In genomic region chr4:112296949-112297483, GRCh38 we compare ENCODE assay signal across 8 cellular contexts. TPM values are rescaled to one million over a fixed set of nuclear protein-coding genes. Genes with fewer than 3 reads are reported as not detected.
DNase-seq lines count a peak whose midpoint lies in the region; ATAC-seq, FAIRE-seq and TF ChIP-seq lines count a peak whose summit lies in the region.

ALPK1 (plus strand) TSS chr4:112297369.

- peak within 1 kb of the TSS; percentile 95 for H2AFZ ChIP-seq in keratinocyte (ENCODE audit: control insufficient read depth, low read length)

- peaks cover 28% of the 10 kb centered on the region for H3K4me1 Mint-ChIP-seq in activated T-cell treated with anti-CD3 and anti-CD28 coated beads, Interleukin-2, amount 50 U/mL, for 4 hours (ENCODE audit: low read depth)
- H3K4me1 Mint-ChIP-seq in stimulated activated naive CD8-positive, alpha-beta T cell treated with anti-CD3 and anti-CD28 coated beads, Interleukin-15, Interleukin-2, amounts not matched to agents 100 ng/mL and 50 ng/mL, for 24 hours (ENCODE audit: low read depth), result peaks cover 27% of the 10 kb centered on the region

- peak within 1 kb of the TSS; percentile 68 for H3K4me2 ChIP-seq in keratinocyte (ENCODE audit: control insufficient read depth, extremely low read depth, insufficient read depth, low read depth, low read length)

- H3K27me3 Mint-ChIP-seq in activated T-cell treated with anti-CD3 and anti-CD28 coated beads, Interleukin-2, amount 50 U/mL, for 4 hours (ENCODE audit: low read depth), result no peaks in the 10 kb centered on the region
- no peaks in the 10 kb centered on the region for H3K27me3 Mint-ChIP-seq in stimulated activated naive CD8-positive, alpha-beta T cell treated with anti-CD3 and anti-CD28 coated beads, Interleukin-15, Interleukin-2, amounts not matched to agents 100 ng/mL and 50 ng/mL, for 24 hours

- H3K36me3 ChIP-seq in keratinocyte (ENCODE audit: control insufficient read depth in 2 of 2, extremely low read depth in 1 of 2, insufficient read depth in 2 of 2, low read length in 2 of 2), result no peaks in the 10 kb centered on the region

- peak within 1 kb of the TSS; percentile 74 for H3K9ac ChIP-seq in keratinocyte (ENCODE audit: control insufficient read depth, extremely low read depth, insufficient read depth, low read length)

- peak within 1 kb of the TSS; percentile 79 for H3K4me3 Mint-ChIP-seq in activated T-cell treated with anti-CD3 and anti-CD28 coated beads, Interleukin-2, amount 50 U/mL, for 4 hours
- peak within 1 kb of the TSS; percentile 79 for H3K4me3 Mint-ChIP-seq in stimulated activated naive CD8-positive, alpha-beta T cell treated with anti-CD3 and anti-CD28 coated beads, Interleukin-15, Interleukin-2, amounts not matched to agents 100 ng/mL and 50 ng/mL, for 24 hours

- dilution Hi-C loops in keratinocyte (cut with MboI; ENCODE audit: extremely low pct_ligation_motif_present, low sequenced_read_pairs), result no loop called here

- TF ChIP-seq CTCF in keratinocyte (optimal IDR thresholded peaks at IDR 0.05 in 1 of 3, IDR thresholded peaks at IDR 0.05 in 1 of 3, conservative IDR thresholded peaks at IDR 0.05 in 1 of 3; ENCODE audit: extremely low read depth in 1 of 3, insufficient read depth in 2 of 3, low read length in 3 of 3), result no peak

- DNase-seq in activated T-cell treated with anti-CD3 and anti-CD28 coated beads, Interleukin-2, amount 50 U/mL, for 4 hours, result no peak
- DNase-seq in activated T-cell treated with anti-CD3 and anti-CD28 coated beads for 4 hours (no peak), NCI-H2171 treated with DMSO at 0.1 percent for 48 hours (lab: John Stamatoyannopoulos, UW) (peak; percentile 45), amniotic stem cell (lab: John Stamatoyannopoulos, UW) (peak; percentile 80), keratinocyte (ENCODE audit: low read depth, low spot score) (no peak)
- DNase-seq in effector CD4-positive, alpha-beta T cell, result no peak

- H4K20me1 ChIP-seq in keratinocyte (ENCODE audit: control insufficient read depth, extremely low read depth, insufficient read depth, low read length), result no peaks in the 10 kb centered on the region

- peak; percentile 81 to 85 for ATAC-seq in activated T-cell treated with anti-CD3 and anti-CD28 coated beads, Interleukin-2, amount 50 U/mL, for 4 hours
- peak; percentile 87 for ATAC-seq in HG02798 (IDR thresholded peaks at IDR 0.05; ENCODE audit: poor library complexity, unreplicated experiment)

- peak within 1 kb of the TSS; percentile 41 to 84 (median 76) for H3K4me3 ChIP-seq in keratinocyte (ENCODE audit: control insufficient read depth in 2 of 3, extremely low read depth in 1 of 3, insufficient read depth in 2 of 3, low read depth in 1 of 3, low read length in 3 of 3)

- no peaks in the 10 kb centered on the region for H3K79me2 ChIP-seq in keratinocyte (ENCODE audit: control insufficient read depth, insufficient read depth, low read length)

- H3K36me3 Mint-ChIP-seq in activated T-cell treated with anti-CD3 and anti-CD28 coated beads, Interleukin-2, amount 50 U/mL, for 4 hours (ENCODE audit: insufficient read depth), result no peaks in the 10 kb centered on the region
- no peaks in the 10 kb centered on the region for H3K36me3 Mint-ChIP-seq in stimulated activated naive CD8-positive, alpha-beta T cell treated with anti-CD3 and anti-CD28 coated beads, Interleukin-15, Interleukin-2, amounts not matched to agents 100 ng/mL and 50 ng/mL, for 24 hours (ENCODE audit: low read depth)

- peak; percentile 79 for FAIRE-seq in keratinocyte (lab: Jason Lieb, UNC)

- H3K27ac ChIP-seq in keratinocyte (ENCODE audit: control insufficient read depth, insufficient read depth, low read length), result peak within 1 kb of the TSS; percentile 76

- H3K9me1 ChIP-seq in keratinocyte (ENCODE audit: control insufficient read depth, extremely low read depth, insufficient read depth, low read length), result no peaks in the 10 kb centered on the region

- H3K27me3 ChIP-seq in keratinocyte (ENCODE audit: control insufficient read depth, extremely low read depth, insufficient read depth, low read length), result no peaks in the 10 kb centered on the region

- peaks cover 10% of the 10 kb centered on the region for H3K4me1 ChIP-seq in keratinocyte (ENCODE audit: control insufficient read depth, extremely low read depth, insufficient read depth, low read length)

- no peaks in the 10 kb centered on the region for H3K9me3 ChIP-seq in keratinocyte (ENCODE audit: control insufficient read depth, low read depth, low read length)

- H3K27ac Mint-ChIP-seq in stimulated activated naive CD8-positive, alpha-beta T cell treated with anti-CD3 and anti-CD28 coated beads, Interleukin-15, Interleukin-2, amounts not matched to agents 100 ng/mL and 50 ng/mL, for 24 hours, result peak within 1 kb of the TSS; percentile 77

- H3K9me3 Mint-ChIP-seq in activated T-cell treated with anti-CD3 and anti-CD28 coated beads, Interleukin-2, amount 50 U/mL, for 4 hours, result no peaks in the 10 kb centered on the region
- no peaks in the 10 kb centered on the region for H3K9me3 Mint-ChIP-seq in stimulated activated naive CD8-positive, alpha-beta T cell treated with anti-CD3 and anti-CD28 coated beads, Interleukin-15, Interleukin-2, amounts not matched to agents 100 ng/mL and 50 ng/mL, for 24 hours

RNA-seq across cellular contexts. Expression of gene ALPK1, which starts in this region (rescaled TPM):
- 1 to 10 TPM; 2.6 to 4.0 (median 3.6) TPM for total RNA-seq in activated T-cell treated with anti-CD3 and anti-CD28 coated beads, Interleukin-2, amount 50 U/mL, for 4 hours
- 4.2 to 5.8 TPM (median 5.5 TPM) in 3 replicates for polyA plus RNA-seq in keratinocyte
- polyA plus RNA-seq in keratinocyte (2011; ENCODE audit: low read depth), result 8.0 TPM
- polyA plus RNA-seq in keratinocyte (2011; cell fraction: cytosol; rRNA removed), result 2.1 and 3.0 TPM in 2 replicates
- 10.2 and 10.4 TPM in 2 replicates for polyA plus RNA-seq in keratinocyte (2011; cell fraction: nucleus; rRNA removed)
- 3.6 and 6.9 TPM in 2 replicates for polyA plus RNA-seq in keratinocyte (2012; ENCODE audit: low replicate concordance)
- 3.3 to 14.4 TPM (median 6.7 TPM) in 3 replicates for polyA minus RNA-seq in keratinocyte
- polyA minus RNA-seq in keratinocyte (2011; cell fraction: cytosol; rRNA and poly(A)+ RNA removed), result 2.7 TPM
- polyA minus RNA-seq in keratinocyte (2011; cell fraction: nucleus; rRNA and poly(A)+ RNA removed), result 14.0 and 32.9 TPM in 2 replicates

Comparison
In these comparisons a context has a peak if more than half of its experiments do, and no peak if none do; other contexts are left out.
1. DNase-seq: peak in NCI-H2171 treated with DMSO at 0.1 percent for 48 hours (single experiment) and amniotic stem cell (single experiment); none in activated T-cell treated with anti-CD3 and anti-CD28 coated beads, Interleukin-2, amount 50 U/mL, for 4 hours (single experiment), activated T-cell treated with anti-CD3 and anti-CD28 coated beads for 4 hours (single experiment), keratinocyte (single experiment) and effector CD4-positive, alpha-beta T cell (single experiment).